ENCODE assay signal across 8 cellular contexts in the genomic region with DNA sequence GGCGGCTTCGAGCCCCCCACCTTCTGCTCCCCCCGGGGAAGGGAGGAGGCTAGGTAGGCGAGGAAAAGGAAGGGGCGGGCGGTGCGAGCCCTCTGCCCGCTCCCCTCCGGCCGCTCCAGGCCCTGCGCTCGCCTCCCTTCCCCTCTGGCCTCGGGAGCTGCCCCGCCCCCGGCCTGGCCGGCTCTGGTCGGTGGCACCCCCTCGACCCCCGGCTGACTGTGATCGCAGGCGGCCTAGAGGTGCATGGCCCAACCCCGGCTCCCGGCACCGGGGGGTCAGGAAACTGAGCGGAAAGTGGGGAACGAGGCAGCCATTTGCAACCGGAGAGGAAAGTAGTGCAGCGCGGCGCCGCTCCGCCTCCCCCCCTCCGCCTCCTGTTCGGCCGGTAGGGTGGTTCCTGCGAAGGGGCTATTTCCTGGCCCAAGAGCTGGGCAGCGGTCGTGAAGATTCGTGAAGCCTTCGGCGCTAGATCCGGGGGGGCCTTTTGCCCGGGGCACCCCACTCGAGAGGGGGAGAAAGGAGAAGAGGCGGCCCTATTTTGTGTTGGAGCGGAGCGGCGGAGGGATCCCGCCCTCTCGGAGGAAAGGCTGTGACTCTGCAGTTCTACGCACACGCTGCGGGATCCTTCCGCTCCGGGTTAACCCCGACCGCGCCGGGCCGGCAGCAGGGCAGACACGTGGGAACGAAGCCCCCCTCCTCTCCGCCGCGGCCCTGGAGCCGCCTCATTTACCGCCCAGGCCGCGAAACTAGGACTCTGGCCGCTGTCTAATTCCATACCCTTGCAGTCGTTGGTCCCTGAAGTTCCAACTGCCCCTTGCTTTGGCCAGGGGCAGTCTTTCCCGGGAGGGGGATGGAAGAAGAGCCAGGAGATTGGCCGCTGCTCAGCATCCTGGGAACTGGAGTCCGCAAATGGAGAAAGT. TPM values are rescaled to one million over a fixed set of nuclear protein-coding genes. Genes with fewer than 3 reads are reported as not detected.
DNase-seq lines count a peak whose midpoint lies in the region; TF ChIP-seq lines count a peak whose summit lies in the region.

Gene KMT2D (minus strand): TSS at position 558 of the 920 bp plus-strand sequence. CDS start 5,470 bp downstream, outside the sequence.

- H3K9ac ChIP-seq in parathyroid adenoma = peak within 1 kb of the TSS; percentile 98

- peak within 1 kb of the TSS; percentile 97 for H3K4me2 ChIP-seq in parathyroid adenoma (ENCODE audit: low read length)

- intact Hi-C loops in tibial artery (cut with DNase I; ENCODE audit: low total_unique reads) = loop anchor here (10.0 kb wide), 1 partner anchor 54 kb away; the partner anchor contains the start of gene LMBR1L

- peak within 1 kb of the TSS; percentile 100 for H2AFZ ChIP-seq in parathyroid adenoma

- no peaks in the 10 kb centered on the region for H3K9me3 ChIP-seq in cardiac muscle cell (ENCODE audit: low read depth)
- H3K9me3 ChIP-seq in parathyroid adenoma (ENCODE audit: control insufficient read depth, low read length) = no peaks in the 10 kb centered on the region
- no peaks in the 10 kb centered on the region for H3K9me3 ChIP-seq in tibial artery

- DNase-seq in Daoy (ENCODE audit: low read depth) (peak; percentile 97), HEK293T (ENCODE audit: extremely low spot score) (peak; percentile 87), NCI-H128 (lab: John Stamatoyannopoulos, UW; ENCODE audit: unreplicated experiment) (peak; percentile 93), SW 1271 (lab: John Stamatoyannopoulos, UW) (peak; percentile 74 to 93), cardiac muscle cell (ENCODE audit: low read depth in 1 of 2, low spot score in 1 of 2) (peak; percentile 96 to 97), tibial artery (peak; percentile 85 to 94)
- peak; percentile 74 for DNase-seq in activated naive CD8-positive, alpha-beta T cell treated with anti-CD3 and anti-CD28 coated beads, Interleukin-2, amount 50 U/mL, for 16 hours (ENCODE audit: low read depth, low spot score)

- POLR2A ChIA-PET in HEK293T (lab: Yijun Ruan, JAX) = interaction anchor here (1.2 to 1.5 kb wide), 2 partner anchors 10 to 70 kb away, joined by 7 read pairs; partner anchors contain the start of genes RHEBL1 and TUBA1B

- H3K27ac ChIP-seq in cardiac muscle cell (peak within 1 kb of the TSS; percentile 99), parathyroid adenoma (peak within 1 kb of the TSS; percentile 98), tibial artery (peak within 1 kb of the TSS; percentile 93 to 97)

- peak; percentile 9 for TF ChIP-seq CTCF in cardiac muscle cell (IDR thresholded peaks at IDR 0.05; ENCODE audit: low read depth, low read length)
- TF ChIP-seq CTCF in parathyroid adenoma (IDR thresholded peaks at IDR 0.05) = no peak
- TF ChIP-seq CTCF in tibial artery (IDR thresholded peaks at IDR 0.05) = peak; percentile 54 to 70

- peaks cover 26% of the 10 kb centered on the region for H3K4me1 ChIP-seq in cardiac muscle cell (ENCODE audit: low read depth)
- peaks cover 32% of the 10 kb centered on the region for H3K4me1 ChIP-seq in parathyroid adenoma
- peaks cover 0 to 47% (median 39%) of the 10 kb centered on the region in 4 donors for H3K4me1 ChIP-seq in tibial artery

- CTCF ChIA-PET in HEK293T (lab: Yijun Ruan, JAX) = interaction anchor here (1.0 to 1.2 kb wide), 2 partner anchors 28 to 70 kb away, joined by 3 read pairs; partner anchors contain the start of gene TUBA1B

- H3K27me3 ChIP-seq in cardiac muscle cell (no peaks in the 10 kb centered on the region), parathyroid adenoma (ENCODE audit: control insufficient read depth, insufficient read depth, low read length) (no peaks in the 10 kb centered on the region), tibial artery (no peaks in the 10 kb centered on the region)

- H3K36me3 ChIP-seq in cardiac muscle cell (no peaks in the 10 kb centered on the region), parathyroid adenoma (ENCODE audit: control insufficient read depth, insufficient read depth, low read length) (no peaks in the 10 kb centered on the region), tibial artery (peaks cover 0 to 4% (median 0%) of the 10 kb centered on the region in 3 donors)

- peak within 1 kb of the TSS; percentile 77 for H3K4me3 ChIP-seq in cardiac muscle cell
- H3K4me3 ChIP-seq in parathyroid adenoma (ENCODE audit: low read depth, low read length) = peak within 1 kb of the TSS; percentile 89
- peak within 1 kb of the TSS; percentile 98 to 99 for H3K4me3 ChIP-seq in tibial artery

- H3K79me2 ChIP-seq in parathyroid adenoma = peaks cover 46% of the 10 kb centered on the region

TF ChIP-seq in HEK293T, 16 proteins besides CTCF, POLR2A, EP300 and RAD21:
- TF ChIP-seq ZNF384 (IDR thresholded peaks at IDR 0.05) = no peak
- TF ChIP-seq FOXM1 (IDR thresholded peaks at IDR 0.05; ENCODE audit: borderline replicate concordance) = peak; percentile 84
- TF ChIP-seq HDGF (IDR thresholded peaks at IDR 0.05; ENCODE audit: borderline replicate concordance) = no peak
- no peak for TF ChIP-seq FOXA1 (IDR thresholded peaks at IDR 0.05)
- TF ChIP-seq CTBP1 (IDR thresholded peaks at IDR 0.05; ENCODE audit: borderline replicate concordance) = peak; percentile 69; the same call in 1 of the 2 replicates
- no peak for TF ChIP-seq SP1 (IDR thresholded peaks at IDR 0.05)
- peak; percentile 78 for TF ChIP-seq L3MBTL2 (conservative IDR thresholded peaks at IDR 0.05)
- TF ChIP-seq ARNT (IDR thresholded peaks at IDR 0.05) = peak; percentile 61; the same call in 1 of the 2 replicates
- TF ChIP-seq TARDBP (IDR thresholded peaks at IDR 0.05) = peak; percentile 61
- TF ChIP-seq ELF4 (IDR thresholded peaks at IDR 0.05) = peak; percentile 29; the same call in 1 of the 2 replicates
- no peak for TF ChIP-seq FOXK2 (IDR thresholded peaks at IDR 0.05)
- peak; percentile 84 for TF ChIP-seq LEF1 (IDR thresholded peaks at IDR 0.05; ENCODE audit: borderline replicate concordance)
- no peak for TF ChIP-seq SUZ12 (IDR thresholded peaks at IDR 0.05)
- TF ChIP-seq NFRKB (IDR thresholded peaks at IDR 0.05) = peak; percentile 95

RNA-seq across cellular contexts. Expression of gene KMT2D, which starts in this region (rescaled TPM):
- 10.3 and 11.0 TPM in 2 replicates for total RNA-seq in Daoy (2014; rRNA removed; shearing (Covaris generic))
- total RNA-seq in cardiac muscle cell = 28.8 and 41.3 TPM in 2 replicates
- 31.0 and 41.3 TPM in 2 replicates for polyA plus RNA-seq in cardiac muscle cell

Comparison
In these comparisons a context has a peak if more than half of its experiments do, and no peak if none do; other contexts are left out.
1. Peak in every context shown above with its lines: DNase-seq, H3K4me3 ChIP-seq and H3K27ac ChIP-seq.